ENCODE assay signal across 17 cellular contexts in genomic region chr16:11152205-11152604, GRCh38.
DNase-seq lines count a peak whose midpoint lies in the region; TF ChIP-seq lines count a peak whose summit lies in the region.
"Had no signal": no experiment of that assay in that cellular context is flagged by ENCODE, and none has a peak within 500 bp of the region (broad histone marks: within the 10 kb centered on the region; RNA-seq: fewer than 3 reads in every experiment).

No MANE protein-coding gene starts in this region.

- peak; percentile 70 to 76 for DNase-seq in SHP77 (lab: John Stamatoyannopoulos, UW)
- no peak for DNase-seq in SHP77 treated with DMSO at 0.1 percent for 48 hours (lab: John Stamatoyannopoulos, UW)
- peak; percentile 87 for DNase-seq in NCI-H1694 (lab: John Stamatoyannopoulos, UW)
- DNase-seq in retina: peak; percentile 41
- no peak for DNase-seq in NK-92 (lab: John Stamatoyannopoulos, UW; ENCODE audit: unreplicated experiment)
- no peak for DNase-seq in activated gamma-delta T cell treated with Interleukin-2 at 50 U/mL for 16 hours
- DNase-seq in HUDEP-2 (lab: John Stamatoyannopoulos, UW; ENCODE audit: unreplicated experiment in 76 of 76): no peak
- DNase-seq: activated B cell treated with CpG ODN at 0.5 μM for 24 hours; amniotic stem cell; CD4-positive, alpha-beta T cell; foreskin melanocyte; naive B cell; NCI-H510A treated with DMSO at 0.1 percent for 48 hours; stimulated activated CD4-positive, alpha-beta T cell treated with anti-CD3 and anti-CD28 coated beads, Interleukin-15, amount 100 ng/mL, for 24 hours; upper lobe of right lung had no signal

- TF ChIP-seq CTCF in VCaP (conservative IDR thresholded peaks at IDR 0.05): no peak

- peak overlapping the region; percentile 74 for H3K27ac ChIP-seq in VCaP
- H3K27ac ChIP-seq: Peyer's patch, upper lobe of right lung had no signal

Comparison
In these comparisons a context has a peak if more than half of its experiments do, and no peak if none do; other contexts are left out.
1. DNase-seq: peak in SHP77 (2 of 2), NCI-H1694 (single experiment) and retina (single experiment); none in SHP77 treated with DMSO at 0.1 percent for 48 hours (single experiment), NK-92 (single experiment), activated gamma-delta T cell treated with Interleukin-2 at 50 U/mL for 16 hours (single experiment) and HUDEP-2 (0 of 76).